In the genomic region with DNA sequence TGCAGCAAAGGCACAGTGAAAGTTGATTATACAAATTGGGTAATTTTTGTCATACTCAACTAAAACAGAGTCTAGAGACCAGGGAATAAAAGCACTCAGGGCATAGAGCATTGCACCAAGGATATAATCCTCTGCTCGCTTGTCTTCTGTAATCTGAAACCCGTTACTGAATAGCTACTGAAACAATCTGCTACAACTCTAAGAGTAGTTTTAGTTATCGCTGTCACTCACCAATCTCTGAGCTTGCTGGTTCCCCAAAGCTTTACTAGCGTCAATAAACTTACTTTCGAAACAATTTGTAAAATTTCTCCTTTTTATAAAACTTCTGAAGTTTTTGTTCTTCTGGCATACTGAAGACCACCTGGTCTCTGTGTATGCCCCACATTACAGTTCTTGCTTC, we compare ENCODE assay signal across 31 cellular contexts. TPM values are rescaled to one million over a fixed set of nuclear protein-coding genes. Genes with fewer than 3 reads are reported as not detected.
DNase-seq lines count a peak whose midpoint lies in the region; ATAC-seq and TF ChIP-seq lines count a peak whose summit lies in the region.
"Had no signal": no experiment of that assay in that cellular context is flagged by ENCODE, and none has a peak within 500 bp of the region (broad histone marks: within the 10 kb centered on the region; RNA-seq: fewer than 3 reads in every experiment).

No MANE protein-coding gene starts in this region.

- peaks cover 18% of the 10 kb centered on the region for H3K36me3 Mint-ChIP-seq in activated CD4-positive, alpha-beta T cell treated with anti-CD3 and anti-CD28 coated beads, Interleukin-2, amount 10 ng/mL, durations not matched to agents 24 days and 14 days (ENCODE audit: low read depth)
- H3K36me3 Mint-ChIP-seq in activated naive CD8-positive, alpha-beta T cell = peaks cover 5% of the 10 kb centered on the region
- H3K36me3 Mint-ChIP-seq in natural killer cell = no peaks in the 10 kb centered on the region
- H3K36me3 Mint-ChIP-seq: mesothelial cell of epicardium, WTC11 had no signal

- no peaks in the 10 kb centered on the region; the same call in 1 of the 2 replicates for H3K4me1 ChIP-seq in HEK293 (ENCODE audit: control insufficient read depth, insufficient read depth, low read length)
- H3K4me1 ChIP-seq: BE2C, psoas muscle, sigmoid colon, tibial nerve had no signal

- no peaks in the 10 kb centered on the region for H3K36me3 ChIP-seq in HEK293 (ENCODE audit: control insufficient read depth in 2 of 2, insufficient read depth in 1 of 2, low read length in 2 of 2)
- H3K36me3 ChIP-seq: BE2C, sigmoid colon, tibial nerve had no signal

- H3K27ac Mint-ChIP-seq in activated CD4-positive, alpha-beta T cell treated with anti-CD3 and anti-CD28 coated beads, Interleukin-2, amount 10 ng/mL, durations not matched to agents 24 days and 14 days = no peak overlapping the region
- peak overlapping the region; percentile 76 for H3K27ac Mint-ChIP-seq in activated naive CD8-positive, alpha-beta T cell
- H3K27ac Mint-ChIP-seq in natural killer cell = peak overlapping the region; percentile 85 to 92
- H3K27ac Mint-ChIP-seq: activated CD4-positive, alpha-beta memory T cell treated with anti-CD3 and anti-CD28 coated beads for 36 hours; activated T-helper 2 cell treated with anti-CD3 and anti-CD28 coated beads, Interferon-gamma antibody, Interleukin-2, Interleukin-4, amounts not matched to agents 10 μg/mL and 5 μg/mL and 100 μg/mL, durations not matched to agents 14 hours and 24 hours and 36 hours; mesothelial cell of epicardium; WTC11 had no signal

- TF ChIP-seq CTCF in HEK293 (tag by site-specific recombination; IDR thresholded peaks at IDR 0.05) = no peak
- no peak for TF ChIP-seq CTCF in natural killer cell (IDR thresholded peaks at IDR 0.05)

- CTCF ChIA-PET in HEK293 (lab: Yijun Ruan, JAX) = no interaction called here

- H3K4me3 ChIP-seq in HEK293 (ENCODE audit: low read depth, low read length) = no peak overlapping the region
- H3K4me3 ChIP-seq: psoas muscle, sigmoid colon, tibial nerve had no signal

- no peaks in the 10 kb centered on the region for H3K9me3 ChIP-seq in HEK293 (ENCODE audit: control insufficient read depth, insufficient read depth, low read depth, low read length)
- H3K9me3 ChIP-seq: BE2C, psoas muscle, sigmoid colon, tibial nerve had no signal

- no peak overlapping the region for H3K27ac ChIP-seq in HEK293 (ENCODE audit: extremely low read depth, low read depth, low read length)
- H3K27ac ChIP-seq: psoas muscle, sigmoid colon had no signal

- H3K9me3 Mint-ChIP-seq in activated CD4-positive, alpha-beta T cell treated with anti-CD3 and anti-CD28 coated beads, Interleukin-2, amount 10 ng/mL, durations not matched to agents 24 days and 14 days = peaks cover 6% of the 10 kb centered on the region
- H3K9me3 Mint-ChIP-seq in activated naive CD8-positive, alpha-beta T cell (ENCODE audit: low read depth) = peaks cover 4% of the 10 kb centered on the region
- no peaks in the 10 kb centered on the region for H3K9me3 Mint-ChIP-seq in natural killer cell
- H3K9me3 Mint-ChIP-seq: mesothelial cell of epicardium had no signal

- H3K4me3 Mint-ChIP-seq in activated CD4-positive, alpha-beta T cell treated with anti-CD3 and anti-CD28 coated beads, Interleukin-2, amount 10 ng/mL, durations not matched to agents 24 days and 14 days = peak overlapping the region; percentile 32
- H3K4me3 Mint-ChIP-seq in activated naive CD8-positive, alpha-beta T cell = peak overlapping the region; percentile 18
- H3K4me3 Mint-ChIP-seq in natural killer cell = peak overlapping the region; percentile 47
- H3K4me3 Mint-ChIP-seq: activated CD4-positive, alpha-beta memory T cell treated with anti-CD3 and anti-CD28 coated beads for 36 hours; mesothelial cell of epicardium; WTC11 had no signal

- peak; percentile 51 for DNase-seq in activated CD4-positive, alpha-beta T cell treated with anti-CD3 and anti-CD28 coated beads, Interleukin-2, amount 10 ng/mL, durations not matched to agents 24 days and 14 days
- no peak for DNase-seq in activated CD4-positive, alpha-beta T cell treated with anti-CD3 and anti-CD28 coated beads, Interleukin-2, amount 50 U/mL, for 4 hours
- DNase-seq in natural killer cell = no peak
- no peak for DNase-seq in NCI-H748 (lab: John Stamatoyannopoulos, UW; ENCODE audit: unreplicated experiment)
- DNase-seq in RKO (ENCODE audit: low spot score) = no peak
- DNase-seq: activated CD4-positive, alpha-beta memory T cell treated with anti-CD3 and anti-CD28 coated beads for 36 hours; BE2C; central memory CD4-positive, alpha-beta T cell; COR-L47; DMS79 treated with DMSO at 0.1 percent for 48 hours; foreskin fibroblast; GDM1; head of caudate nucleus; Kasumi-1; NCI-H1417 treated with DMSO at 0.1 percent for 48 hours; NCI-H2029 treated with DMSO at 0.1 percent for 48 hours; NCI-H748 treated with DMSO at 0.1 percent for 48 hours; nucleus accumbens; psoas muscle; sigmoid colon; stimulated activated CD4-positive, alpha-beta T cell treated with anti-CD3 and anti-CD28 coated beads, Interleukin-4, amount 100 ng/mL, for 1 hour had no signal

- intact Hi-C loops in activated CD4-positive, alpha-beta T cell treated with anti-CD3 and anti-CD28 coated beads, Interleukin-2, amount 10 ng/mL, durations not matched to agents 24 days and 14 days (cut with micrococcal nuclease) = loop anchor here (5.0 kb wide), 1 partner anchor 35 kb away; no protein-coding TSS in a partner anchor
- intact Hi-C loops in natural killer cell (cut with micrococcal nuclease) = no loop called here

- ATAC-seq in natural killer cell = no peak
- ATAC-seq: esophagus mucosa, HCT116, HepG2, psoas muscle, WTC11 had no signal

- peaks cover 68% of the 10 kb centered on the region for H3K4me1 Mint-ChIP-seq in activated CD4-positive, alpha-beta T cell treated with anti-CD3 and anti-CD28 coated beads, Interleukin-2, amount 10 ng/mL, durations not matched to agents 24 days and 14 days
- peaks cover 91% of the 10 kb centered on the region for H3K4me1 Mint-ChIP-seq in activated naive CD8-positive, alpha-beta T cell (ENCODE audit: low read depth)
- H3K4me1 Mint-ChIP-seq in natural killer cell = peaks cover 65 to 66% of the 10 kb centered on the region in 2 donors
- H3K4me1 Mint-ChIP-seq: mesothelial cell of epicardium had no signal

- H3K27me3 Mint-ChIP-seq in activated CD4-positive, alpha-beta T cell treated with anti-CD3 and anti-CD28 coated beads, Interleukin-2, amount 10 ng/mL, durations not matched to agents 24 days and 14 days = no peaks in the 10 kb centered on the region
- H3K27me3 Mint-ChIP-seq in activated naive CD8-positive, alpha-beta T cell = no peaks in the 10 kb centered on the region
- no peaks in the 10 kb centered on the region for H3K27me3 Mint-ChIP-seq in natural killer cell (ENCODE audit: low read depth in 2 of 2)
- H3K27me3 Mint-ChIP-seq: activated CD4-positive, alpha-beta memory T cell treated with anti-CD3 and anti-CD28 coated beads for 36 hours had no signal

- POLR2A ChIA-PET in HEK293 (lab: Yijun Ruan, JAX) = no interaction called here

TF ChIP-seq in HEK293, 187 proteins besides CTCF, POLR2A, EP300 and RAD21:
- no peak for TF ChIP-seq ZNF654 (tag by site-specific recombination; IDR thresholded peaks at IDR 0.05; ENCODE audit: low read depth)
- TF ChIP-seq TRIM28 (IDR thresholded peaks at IDR 0.05; ENCODE audit: borderline replicate concordance, low read length) = 0 out of 2 replicates have a peak, but pooled peaks have one; percentile 64
- TF ChIP-seq, protein P1, sequence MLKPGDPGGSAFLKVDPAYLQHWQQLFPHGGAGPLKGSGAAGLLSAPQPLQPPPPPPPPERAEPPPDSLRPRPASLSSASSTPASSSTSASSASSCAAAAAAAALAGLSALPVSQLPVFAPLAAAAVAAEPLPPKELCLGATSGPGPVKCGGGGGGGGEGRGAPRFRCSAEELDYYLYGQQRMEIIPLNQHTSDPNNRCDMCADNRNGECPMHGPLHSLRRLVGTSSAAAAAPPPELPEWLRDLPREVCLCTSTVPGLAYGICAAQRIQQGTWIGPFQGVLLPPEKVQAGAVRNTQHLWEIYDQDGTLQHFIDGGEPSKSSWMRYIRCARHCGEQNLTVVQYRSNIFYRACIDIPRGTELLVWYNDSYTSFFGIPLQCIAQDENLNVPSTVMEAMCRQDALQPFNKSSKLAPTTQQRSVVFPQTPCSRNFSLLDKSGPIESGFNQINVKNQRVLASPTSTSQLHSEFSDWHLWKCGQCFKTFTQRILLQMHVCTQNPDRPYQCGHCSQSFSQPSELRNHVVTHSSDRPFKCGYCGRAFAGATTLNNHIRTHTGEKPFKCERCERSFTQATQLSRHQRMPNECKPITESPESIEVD (tag by site-specific recombination; IDR thresholded peaks at IDR 0.05) = peak; percentile 80
- TF ChIP-seq OSR2 (tag by site-specific recombination; IDR thresholded peaks at IDR 0.05) = peak; percentile 57

RNA-seq across cellular contexts. Expression of a gene that starts 22.9 kb away (rescaled TPM):
- 0.09 TPM in 1 of 2 replicates, not detected in the other for total RNA-seq in activated CD4-positive, alpha-beta T cell treated with anti-CD3 and anti-CD28 coated beads, Interleukin-2, amount 10 ng/mL, durations not matched to agents 24 days and 14 days
- total RNA-seq in natural killer cell = not detected
- total RNA-seq: activated CD4-positive, alpha-beta memory T cell treated with anti-CD3 and anti-CD28 coated beads for 36 hours; activated T-helper 2 cell treated with anti-CD3 and anti-CD28 coated beads, Interferon-gamma antibody, Interleukin-2, Interleukin-4, amounts not matched to agents 10 μg/mL and 5 μg/mL and 100 μg/mL, durations not matched to agents 14 hours and 24 hours and 36 hours; esophagus mucosa; HepG2; liver; mesothelial cell of epicardium; psoas muscle; sigmoid colon; tibial nerve; WTC11 had no signal

RNA-seq across cellular contexts. Expression of a gene that starts 25.8 kb away (rescaled TPM):
- total RNA-seq in activated CD4-positive, alpha-beta T cell treated with anti-CD3 and anti-CD28 coated beads, Interleukin-2, amount 10 ng/mL, durations not matched to agents 24 days and 14 days = 6.9 and 8.9 TPM in 2 replicates
- 100 to 1,000 TPM; 118 to 164 (median 141) TPM for total RNA-seq in natural killer cell

Comparison
In these comparisons a context has a peak if more than half of its experiments do, and no peak if none do; other contexts are left out.
1. RNA of a gene that starts 25.8 kb away (total RNA-seq): 118 to 164 TPM in natural killer cell; 6.9 to 8.9 TPM in activated CD4-positive, alpha-beta T cell treated with anti-CD3 and anti-CD28 coated beads, Interleukin-2, amount 10 ng/mL, durations not matched to agents 24 days and 14 days; every median in the first group is over 10 times any median in the second.
2. Peak in every context shown above with its lines, with median percentiles within 50 percentile points of each other: H3K4me3 Mint-ChIP-seq.